Comparison of ENCODE assay signal across 19 cellular contexts in the genomic region with DNA sequence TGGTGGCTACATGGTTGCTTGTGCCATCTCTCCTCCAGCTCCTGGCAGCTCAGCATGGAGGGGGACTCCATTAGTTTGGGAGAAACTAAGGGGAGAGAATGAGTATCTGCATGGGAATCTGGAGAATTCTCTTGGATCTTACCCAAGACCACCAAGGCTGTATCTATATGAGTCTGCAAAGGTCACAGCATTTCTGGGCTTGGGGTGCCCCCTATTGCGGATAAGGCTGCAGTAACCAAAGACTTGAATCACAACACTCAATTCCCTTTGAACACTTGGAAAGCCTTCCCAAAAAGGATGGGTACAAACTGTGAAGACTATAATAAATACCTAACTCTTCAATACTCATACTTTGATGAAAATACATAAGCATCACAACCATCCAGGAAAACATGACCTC.
"Had no signal": no experiment of that assay in that cellular context is flagged by ENCODE, and none has a peak within 500 bp of the region (broad histone marks: within the 10 kb centered on the region; RNA-seq: fewer than 3 reads in every experiment).

No MANE protein-coding gene starts in this region.

- DNase-seq: activated CD4-positive, alpha-beta memory T cell treated with anti-CD3 and anti-CD28 coated beads for 36 hours; activated CD4-positive, alpha-beta T cell treated with anti-CD3 and anti-CD28 coated beads for 48 hours; activated gamma-delta T cell treated with Interleukin-2 at 50 U/mL for 16 hours; aorta; heart left ventricle; lower lobe of right lung; naive thymus-derived CD4-positive, alpha-beta T cell; posterior cingulate gyrus; right lobe of liver; small intestine; stimulated activated CD4-positive, alpha-beta T cell treated with anti-CD3 and anti-CD28 coated beads, Interleukin-2, amount 100 ng/mL, for 24 hours; stimulated activated naive CD8-positive, alpha-beta T cell treated with anti-CD3 and anti-CD28 coated beads, Interleukin-15, amount 100 ng/mL, for 72 hours; T-helper 17 cell; tibial artery had no signal

- H3K4me1 ChIP-seq: heart left ventricle, lower lobe of right lung, right lobe of liver, tibial artery had no signal

- H3K9me3 ChIP-seq: lower lobe of right lung, right lobe of liver, tibial artery had no signal

- ATAC-seq: heart left ventricle; left lobe of liver; lower lobe of right lung; naive thymus-derived CD4-positive, alpha-beta T cell; right lobe of liver; stimulated activated effector memory CD8-positive, alpha-beta T cell treated with anti-CD3 and anti-CD28 coated beads, Interleukin-12 subunit alpha, Interleukin-12 subunit beta, amount 100 ng/mL, for 72 hours; stimulated activated naive CD8-positive, alpha-beta T cell treated with anti-CD3 and anti-CD28 coated beads, Interleukin-15, amount 100 ng/mL, for 72 hours; T-helper 17 cell had no signal

- H3K27me3 Mint-ChIP-seq: central memory CD8-positive, alpha-beta T cell had no signal

- H3K27ac ChIP-seq: heart left ventricle, lower lobe of right lung, right lobe of liver, tibial artery had no signal

- H3K4me3 Mint-ChIP-seq: activated CD4-positive, alpha-beta memory T cell treated with anti-CD3 and anti-CD28 coated beads for 36 hours; activated naive CD4-positive, alpha-beta T cell treated with anti-CD3 and anti-CD28 coated beads, Interleukin-2, amount 50 U/mL, for 24 hours; central memory CD8-positive, alpha-beta T cell; naive thymus-derived CD4-positive, alpha-beta T cell; neural crest cell; stimulated activated effector memory CD8-positive, alpha-beta T cell treated with anti-CD3 and anti-CD28 coated beads, Interleukin-12 subunit alpha, Interleukin-12 subunit beta, amount 100 ng/mL, for 72 hours; stimulated activated naive CD8-positive, alpha-beta T cell treated with anti-CD3 and anti-CD28 coated beads, Interleukin-15, amount 100 ng/mL, for 72 hours; T-helper 17 cell had no signal

- H3K36me3 Mint-ChIP-seq: activated CD4-positive, alpha-beta memory T cell treated with anti-CD3 and anti-CD28 coated beads for 36 hours; activated naive CD4-positive, alpha-beta T cell treated with anti-CD3 and anti-CD28 coated beads, Interleukin-2, amount 50 U/mL, for 24 hours; naive thymus-derived CD4-positive, alpha-beta T cell; stimulated activated effector memory CD8-positive, alpha-beta T cell treated with anti-CD3 and anti-CD28 coated beads, Interleukin-12 subunit alpha, Interleukin-12 subunit beta, amount 100 ng/mL, for 72 hours had no signal

- H3K9me3 Mint-ChIP-seq: activated CD4-positive, alpha-beta memory T cell treated with anti-CD3 and anti-CD28 coated beads for 36 hours; central memory CD8-positive, alpha-beta T cell had no signal

- H3K4me1 Mint-ChIP-seq: activated naive CD4-positive, alpha-beta T cell treated with anti-CD3 and anti-CD28 coated beads, Interleukin-2, amount 50 U/mL, for 24 hours; central memory CD8-positive, alpha-beta T cell; naive thymus-derived CD4-positive, alpha-beta T cell; neural crest cell; stimulated activated effector memory CD8-positive, alpha-beta T cell treated with anti-CD3 and anti-CD28 coated beads, Interleukin-12 subunit alpha, Interleukin-12 subunit beta, amount 100 ng/mL, for 72 hours; stimulated activated naive CD8-positive, alpha-beta T cell treated with anti-CD3 and anti-CD28 coated beads, Interleukin-15, amount 100 ng/mL, for 72 hours; T-helper 17 cell had no signal

- H3K4me3 ChIP-seq: heart left ventricle, lower lobe of right lung, right lobe of liver, tibial artery had no signal

- H3K27me3 ChIP-seq: heart left ventricle, right lobe of liver, tibial artery had no signal

- H3K36me3 ChIP-seq: heart left ventricle, lower lobe of right lung, right lobe of liver, tibial artery had no signal

- H3K27ac Mint-ChIP-seq: activated CD4-positive, alpha-beta memory T cell treated with anti-CD3 and anti-CD28 coated beads for 36 hours; activated naive CD4-positive, alpha-beta T cell treated with anti-CD3 and anti-CD28 coated beads, Interleukin-2, amount 50 U/mL, for 24 hours; naive thymus-derived CD4-positive, alpha-beta T cell; stimulated activated effector memory CD8-positive, alpha-beta T cell treated with anti-CD3 and anti-CD28 coated beads, Interleukin-12 subunit alpha, Interleukin-12 subunit beta, amount 100 ng/mL, for 72 hours; stimulated activated naive CD8-positive, alpha-beta T cell treated with anti-CD3 and anti-CD28 coated beads, Interleukin-15, amount 100 ng/mL, for 72 hours; T-helper 17 cell had no signal
